In the genomic region with DNA sequence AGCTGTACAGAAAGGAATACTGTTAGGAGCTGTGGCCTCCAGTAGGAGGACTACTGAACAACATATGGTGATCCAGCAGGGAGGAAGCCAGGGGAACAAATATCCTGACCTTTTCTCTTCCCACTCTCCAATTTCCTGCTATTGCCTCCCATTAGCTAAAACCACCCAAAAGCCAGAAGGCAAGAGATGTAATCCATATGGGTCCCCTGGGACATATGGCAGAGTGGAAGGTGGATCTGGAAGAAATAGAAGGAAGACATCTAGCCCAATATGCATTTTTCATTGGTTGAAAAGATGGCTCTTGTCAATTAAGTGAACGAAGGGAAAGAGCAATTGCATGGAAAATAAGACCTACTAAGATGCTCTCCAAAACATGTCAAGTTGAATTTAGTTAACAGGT, we compare ENCODE assay signal across 16 cellular contexts.
A peak's percentile ranks its signal among the peaks of the same experiment; 100 is the strongest.
DNase-seq lines count a peak whose midpoint lies in the region; ATAC-seq and TF ChIP-seq lines count a peak whose summit lies in the region.
"Had no signal": no experiment of that assay in that cellular context is flagged by ENCODE, and none has a peak within 500 bp of the region (broad histone marks: within the 10 kb centered on the region; RNA-seq: fewer than 3 reads in every experiment).

No MANE protein-coding gene starts in this region.

- H3K27me3 Mint-ChIP-seq in HFFc6 (ENCODE audit: insufficient read depth): no peaks in the 10 kb centered on the region; the same call in 1 of the 2 replicates

- H3K27ac Mint-ChIP-seq in HFFc6: no peak overlapping the region
- H3K27ac Mint-ChIP-seq: CD14-positive monocyte; CD8-positive, alpha-beta T cell; H9 had no signal

- no peaks in the 10 kb centered on the region for H3K4me1 ChIP-seq in upper lobe of left lung

- H3K36me3 ChIP-seq in upper lobe of left lung: no peaks in the 10 kb centered on the region

- H3K4me3 Mint-ChIP-seq in HFFc6: no peak overlapping the region
- H3K4me3 Mint-ChIP-seq: CD14-positive monocyte; CD8-positive, alpha-beta T cell; H9 had no signal

- TF ChIP-seq EP300 in upper lobe of left lung (IDR thresholded peaks at IDR 0.05): no peak

- no peaks in the 10 kb centered on the region for H3K27me3 ChIP-seq in upper lobe of left lung

- H3K9me3 Mint-ChIP-seq in HFFc6: no peaks in the 10 kb centered on the region
- H3K9me3 Mint-ChIP-seq: H9 had no signal

- peaks cover 0 to 3% (median 0%) of the 10 kb centered on the region in 4 donors for H3K9me3 ChIP-seq in upper lobe of left lung

- TF ChIP-seq POLR2A in upper lobe of left lung (IDR thresholded peaks at IDR 0.05): no peak

- H3K27ac ChIP-seq in upper lobe of left lung: no peak overlapping the region

- TF ChIP-seq CTCF in HFFc6 (IDR thresholded peaks at IDR 0.05) (peak; percentile 15; the same call in 1 of the 2 replicates), upper lobe of left lung (IDR thresholded peaks at IDR 0.05) (no peak)

- peaks cover 29% of the 10 kb centered on the region for H3K4me1 Mint-ChIP-seq in HFFc6 (ENCODE audit: low read depth)
- H3K4me1 Mint-ChIP-seq: CD14-positive monocyte, H9 had no signal

- H3K36me3 Mint-ChIP-seq in HFFc6 (ENCODE audit: low read depth): no peaks in the 10 kb centered on the region
- H3K36me3 Mint-ChIP-seq: CD14-positive monocyte; CD8-positive, alpha-beta T cell had no signal

- ATAC-seq in upper lobe of left lung (ENCODE audit: low FRiP score in 2 of 2): no peak
- ATAC-seq: CD8-positive, alpha-beta T cell had no signal

- DNase-seq in HFFc6 (no peak), NCI-H69 (lab: John Stamatoyannopoulos, UW) (peak; percentile 87), cerebellar cortex (ENCODE audit: low spot score) (peak; percentile 2), pons (ENCODE audit: low spot score) (peak; percentile 28), upper lobe of left lung (no peak), middle frontal gyrus (ENCODE audit: extremely low spot score, low spot score) (no peak), NCI-H2196 (lab: John Stamatoyannopoulos, UW; ENCODE audit: unreplicated experiment) (no peak)
- DNase-seq: ACHN; CD8-positive, alpha-beta T cell; COR-L47; DMS153; DMS79 treated with DMSO at 0.1 percent for 48 hours; EL; GOT3; H9 had no signal

- H3K4me3 ChIP-seq in upper lobe of left lung: no peak overlapping the region

- WGBS in upper lobe of left lung, 2 donors: 83 to 88% methylated on average over 1 of the region's 1 CpG

Comparison
In these comparisons a context has a peak if more than half of its experiments do, and no peak if none do; other contexts are left out.
1. DNase-seq: peak in NCI-H69 (single experiment), cerebellar cortex (single experiment) and pons (single experiment); none in HFFc6 (single experiment), upper lobe of left lung (0 of 2), middle frontal gyrus (single experiment) and NCI-H2196 (single experiment).